In the genomic region with DNA sequence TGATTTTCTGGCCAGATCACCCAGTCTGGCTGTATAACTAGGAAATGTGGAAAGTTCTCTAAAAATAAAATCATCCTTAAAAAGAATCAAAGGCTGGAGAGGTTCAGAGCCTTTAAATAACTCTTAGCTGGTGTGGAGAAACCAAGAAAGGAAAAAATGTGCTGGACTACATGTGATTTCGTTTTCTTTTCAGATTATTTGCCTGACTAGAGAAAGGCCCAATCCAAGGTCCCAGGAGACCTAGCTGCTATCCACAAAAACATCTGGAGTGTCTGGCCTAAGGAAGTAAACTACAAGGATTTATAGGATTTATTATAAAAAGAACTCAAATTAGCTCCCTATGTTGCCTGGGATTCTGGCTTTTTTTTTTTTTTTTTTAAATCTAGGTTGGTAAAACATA, we compare ENCODE assay signal across 1 cellular context.
TF ChIP-seq lines count a peak whose summit lies in the region.

No MANE protein-coding gene starts in this region.

TF ChIP-seq in GM23338, 12 proteins besides CTCF, POLR2A, EP300 and RAD21 (continued from another document):
- TF ChIP-seq, protein P1, sequence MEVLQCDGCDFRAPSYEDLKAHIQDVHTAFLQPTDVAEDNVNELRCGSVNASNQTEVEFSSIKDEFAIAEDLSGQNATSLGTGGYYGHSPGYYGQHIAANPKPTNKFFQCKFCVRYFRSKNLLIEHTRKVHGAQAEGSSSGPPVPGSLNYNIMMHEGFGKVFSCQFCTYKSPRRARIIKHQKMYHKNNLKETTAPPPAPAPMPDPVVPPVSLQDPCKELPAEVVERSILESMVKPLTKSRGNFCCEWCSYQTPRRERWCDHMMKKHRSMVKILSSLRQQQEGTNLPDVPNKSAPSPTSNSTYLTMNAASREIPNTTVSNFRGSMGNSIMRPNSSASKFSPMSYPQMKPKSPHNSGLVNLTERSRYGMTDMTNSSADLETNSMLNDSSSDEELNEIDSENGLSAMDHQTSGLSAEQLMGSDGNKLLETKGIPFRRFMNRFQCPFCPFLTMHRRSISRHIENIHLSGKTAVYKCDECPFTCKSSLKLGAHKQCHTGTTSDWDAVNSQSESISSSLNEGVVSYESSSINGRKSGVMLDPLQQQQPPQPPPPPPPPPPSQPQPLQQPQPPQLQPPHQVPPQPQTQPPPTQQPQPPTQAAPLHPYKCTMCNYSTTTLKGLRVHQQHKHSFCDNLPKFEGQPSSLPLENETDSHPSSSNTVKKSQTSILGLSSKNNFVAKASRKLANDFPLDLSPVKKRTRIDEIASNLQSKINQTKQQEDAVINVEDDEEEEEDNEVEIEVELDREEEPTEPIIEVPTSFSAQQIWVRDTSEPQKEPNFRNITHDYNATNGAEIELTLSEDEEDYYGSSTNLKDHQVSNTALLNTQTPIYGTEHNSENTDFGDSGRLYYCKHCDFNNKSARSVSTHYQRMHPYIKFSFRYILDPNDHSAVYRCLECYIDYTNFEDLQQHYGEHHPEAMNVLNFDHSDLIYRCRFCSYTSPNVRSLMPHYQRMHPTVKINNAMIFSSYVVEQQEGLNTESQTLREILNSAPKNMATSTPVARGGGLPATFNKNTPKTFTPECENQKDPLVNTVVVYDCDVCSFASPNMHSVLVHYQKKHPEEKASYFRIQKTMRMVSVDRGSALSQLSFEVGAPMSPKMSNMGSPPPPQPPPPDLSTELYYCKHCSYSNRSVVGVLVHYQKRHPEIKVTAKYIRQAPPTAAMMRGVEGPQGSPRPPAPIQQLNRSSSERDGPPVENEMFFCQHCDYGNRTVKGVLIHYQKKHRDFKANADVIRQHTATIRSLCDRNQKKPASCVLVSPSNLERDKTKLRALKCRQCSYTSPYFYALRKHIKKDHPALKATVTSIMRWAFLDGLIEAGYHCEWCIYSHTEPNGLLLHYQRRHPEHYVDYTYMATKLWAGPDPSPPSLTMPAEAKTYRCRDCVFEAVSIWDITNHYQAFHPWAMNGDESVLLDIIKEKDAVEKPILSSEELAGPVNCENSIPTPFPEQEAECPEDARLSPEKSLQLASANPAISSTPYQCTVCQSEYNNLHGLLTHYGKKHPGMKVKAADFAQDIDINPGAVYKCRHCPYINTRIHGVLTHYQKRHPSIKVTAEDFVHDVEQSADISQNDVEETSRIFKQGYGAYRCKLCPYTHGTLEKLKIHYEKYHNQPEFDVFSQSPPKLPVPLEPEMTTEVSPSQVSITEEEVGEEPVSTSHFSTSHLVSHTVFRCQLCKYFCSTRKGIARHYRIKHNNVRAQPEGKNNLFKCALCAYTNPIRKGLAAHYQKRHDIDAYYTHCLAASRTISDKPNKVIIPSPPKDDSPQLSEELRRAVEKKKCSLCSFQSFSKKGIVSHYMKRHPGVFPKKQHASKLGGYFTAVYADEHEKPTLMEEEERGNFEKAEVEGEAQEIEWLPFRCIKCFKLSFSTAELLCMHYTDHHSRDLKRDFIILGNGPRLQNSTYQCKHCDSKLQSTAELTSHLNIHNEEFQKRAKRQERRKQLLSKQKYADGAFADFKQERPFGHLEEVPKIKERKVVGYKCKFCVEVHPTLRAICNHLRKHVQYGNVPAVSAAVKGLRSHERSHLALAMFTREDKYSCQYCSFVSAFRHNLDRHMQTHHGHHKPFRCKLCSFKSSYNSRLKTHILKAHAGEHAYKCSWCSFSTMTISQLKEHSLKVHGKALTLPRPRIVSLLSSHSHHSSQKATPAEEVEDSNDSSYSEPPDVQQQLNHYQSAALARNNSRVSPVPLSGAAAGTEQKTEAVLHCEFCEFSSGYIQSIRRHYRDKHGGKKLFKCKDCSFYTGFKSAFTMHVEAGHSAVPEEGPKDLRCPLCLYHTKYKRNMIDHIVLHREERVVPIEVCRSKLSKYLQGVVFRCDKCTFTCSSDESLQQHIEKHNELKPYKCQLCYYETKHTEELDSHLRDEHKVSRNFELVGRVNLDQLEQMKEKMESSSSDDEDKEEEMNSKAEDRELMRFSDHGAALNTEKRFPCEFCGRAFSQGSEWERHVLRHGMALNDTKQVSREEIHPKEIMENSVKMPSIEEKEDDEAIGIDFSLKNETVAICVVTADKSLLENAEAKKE (CRISPR knock-in tag; IDR thresholded peaks at IDR 0.05): no peak
